7 cellular contexts compared by ENCODE assay signal in the genomic region with DNA sequence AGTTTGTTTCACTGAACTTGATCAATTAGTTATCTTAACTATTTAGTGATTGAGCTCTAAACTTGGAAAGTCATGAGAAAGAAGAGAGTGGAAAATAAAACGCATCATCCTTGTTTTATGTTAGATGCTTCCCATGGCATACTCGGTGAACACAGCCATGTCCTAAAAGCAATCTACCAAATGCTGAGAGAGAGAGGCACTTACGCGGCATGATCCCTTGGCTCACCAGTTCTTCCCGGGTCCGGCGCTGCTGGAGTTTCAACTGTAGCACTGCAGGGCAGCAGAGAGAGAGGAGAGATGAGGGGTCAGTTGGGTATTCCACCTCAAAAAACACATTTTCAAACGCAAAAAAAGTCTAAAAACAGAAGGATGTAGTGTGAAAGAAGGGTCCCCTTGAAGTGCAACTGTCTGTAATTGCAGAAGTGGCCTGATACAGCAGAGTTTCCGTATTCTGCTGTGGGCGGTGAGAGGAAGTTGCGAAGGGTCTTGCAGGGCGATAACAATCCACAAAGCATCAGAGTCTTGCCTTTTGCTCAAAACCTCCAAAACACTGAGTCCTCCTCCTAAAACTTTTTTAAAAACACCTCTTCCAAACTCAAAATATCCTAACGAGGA.
A peak's percentile ranks its signal among the peaks of the same experiment; 100 is the strongest.
DNase-seq lines count a peak whose midpoint lies in the region; ATAC-seq and TF ChIP-seq lines count a peak whose summit lies in the region.

No MANE protein-coding gene starts in this region.

- ATAC-seq in GM21529 (IDR thresholded peaks at IDR 0.05; ENCODE audit: unreplicated experiment) (peak; percentile 64), GM19455 (IDR thresholded peaks at IDR 0.05; ENCODE audit: unreplicated experiment) (no peak)

- no peaks in the 10 kb centered on the region for H3K27me3 Mint-ChIP-seq in progenitor cell of endocrine pancreas

- H3K27ac Mint-ChIP-seq in progenitor cell of endocrine pancreas = no peak overlapping the region

- peak in 4 of 5 experiments; percentile 19 to 87 (median 27) for DNase-seq in T-helper 2 cell
- DNase-seq in central memory CD4-positive, alpha-beta T cell = peak; percentile 41
- DNase-seq in stimulated activated CD4-positive, alpha-beta T cell treated with anti-CD3 and anti-CD28 coated beads, Interleukin-4, amount 100 ng/mL, for 24 hours = peak; percentile 53
- DNase-seq in AG08396 (ENCODE audit: low spot score) = no peak
- DNase-seq in progenitor cell of endocrine pancreas (ENCODE audit: low spot score, unreplicated experiment) = no peak

- peaks cover 7% of the 10 kb centered on the region for H3K36me3 Mint-ChIP-seq in progenitor cell of endocrine pancreas (ENCODE audit: insufficient read depth)

- no peak for TF ChIP-seq CTCF in progenitor cell of endocrine pancreas (IDR thresholded peaks at IDR 0.05; ENCODE audit: unreplicated experiment)

- no peaks in the 10 kb centered on the region for H3K4me1 Mint-ChIP-seq in progenitor cell of endocrine pancreas (ENCODE audit: low read depth)

- H3K4me3 Mint-ChIP-seq in progenitor cell of endocrine pancreas (ENCODE audit: low read depth) = no peak overlapping the region

- H3K9me3 Mint-ChIP-seq in progenitor cell of endocrine pancreas (ENCODE audit: low read depth) = no peaks in the 10 kb centered on the region

Comparison
In these comparisons a context has a peak if more than half of its experiments do, and no peak if none do; other contexts are left out.
1. DNase-seq: peak in T-helper 2 cell (4 of 5), central memory CD4-positive, alpha-beta T cell (single experiment) and stimulated activated CD4-positive, alpha-beta T cell treated with anti-CD3 and anti-CD28 coated beads, Interleukin-4, amount 100 ng/mL, for 24 hours (single experiment); none in AG08396 (single experiment) and progenitor cell of endocrine pancreas (single experiment).